Comparison of ENCODE assay signal across 9 cellular contexts in genomic region chr1:58858344-58858673, GRCh38.
A peak's percentile ranks its signal among the peaks of the same experiment; 100 is the strongest.
DNase-seq lines count a peak whose midpoint lies in the region; ATAC-seq, FAIRE-seq and TF ChIP-seq lines count a peak whose summit lies in the region.
"Had no signal": no experiment of that assay in that cellular context is flagged by ENCODE, and none has a peak within 500 bp of the region (broad histone marks: within the 10 kb centered on the region; RNA-seq: fewer than 3 reads in every experiment).

No MANE protein-coding gene starts in this region.

- H3K4me1 ChIP-seq in OCI-LY7 (ENCODE audit: insufficient read depth, low read length, poor library complexity, severe bottlenecking) (peaks cover 16% of the 10 kb centered on the region), hepatocyte (ENCODE audit: insufficient read depth) (peaks cover 15% of the 10 kb centered on the region), ovary (ENCODE audit: insufficient read depth) (peaks cover 9% of the 10 kb centered on the region), heart left ventricle (peaks cover 0 to 30% (median 0%) of the 10 kb centered on the region in 12 donors)

- TF ChIP-seq POLR2A in ovary (IDR thresholded peaks at IDR 0.05) (no peak), heart left ventricle (IDR thresholded peaks at IDR 0.05) (no peak)

- POLR2A ChIA-PET in OCI-LY7 (lab: Charles Lee), result interaction anchor here (0.8 kb wide), 1 partner anchor 110 kb away, joined by 9 read pairs; no protein-coding TSS in a partner anchor

- H2AFZ ChIP-seq in OCI-LY7 (ENCODE audit: low read length) (peak overlapping the region; percentile 63; the same call in 1 of the 2 replicates), hepatocyte (no peak overlapping the region)

- H3K27ac ChIP-seq in OCI-LY7 (ENCODE audit: low read depth, low read length, poor library complexity, severe bottlenecking), result peak overlapping the region; percentile 18
- peak overlapping the region; percentile 58 for H3K27ac ChIP-seq in hepatocyte
- H3K27ac ChIP-seq in ovary, result no peak overlapping the region
- no peak overlapping the region for H3K27ac ChIP-seq in heart left ventricle

- H3K27me3 ChIP-seq in hepatocyte (no peaks in the 10 kb centered on the region), ovary (no peaks in the 10 kb centered on the region), heart left ventricle (no peaks in the 10 kb centered on the region)

- BruUV-seq in OCI-LY7 (replicated peaks; lab: Mats Ljungman, UMichigan), result no TSS peak

- H3K36me3 ChIP-seq in OCI-LY7 (ENCODE audit: insufficient read depth, low read length) (no peaks in the 10 kb centered on the region), hepatocyte (replicated peaks; ENCODE audit: insufficient read depth, low read depth) (no peaks in the 10 kb centered on the region), ovary (no peaks in the 10 kb centered on the region), heart left ventricle (no peaks in the 10 kb centered on the region)

- CTCF ChIA-PET in OCI-LY7 (lab: Charles Lee; ENCODE audit: unreplicated experiment), result no interaction called here

- H3K9me3 ChIP-seq in OCI-LY7 (ENCODE audit: low read length) (0 out of 2 replicates have a peak, but pooled peaks cover 2% of the 10 kb centered on the region), hepatocyte (ENCODE audit: low read depth) (no peaks in the 10 kb centered on the region), ovary (no peaks in the 10 kb centered on the region), heart left ventricle (no peaks in the 10 kb centered on the region)

- intact Hi-C loops in OCI-LY7 (cut with micrococcal nuclease; ENCODE audit: unreplicated experiment), result no loop called here
- intact Hi-C loops in Right ventricle myocardium inferior (cut with DNase I), result no loop called here
- intact Hi-C loops in ovary (cut with DNase I), result no loop called here
- intact Hi-C loops in heart left ventricle (cut with DNase I), result no loop called here

- H3K79me2 ChIP-seq in OCI-LY7 (ENCODE audit: insufficient read depth, low read depth, low read length), result no peaks in the 10 kb centered on the region
- no peaks in the 10 kb centered on the region for H3K79me2 ChIP-seq in hepatocyte

- H4K20me1 ChIP-seq in OCI-LY7 (ENCODE audit: insufficient read depth, low read length), result no peaks in the 10 kb centered on the region
- no peaks in the 10 kb centered on the region for H4K20me1 ChIP-seq in hepatocyte (ENCODE audit: insufficient read depth, poor library complexity, severe bottlenecking)

- FAIRE-seq in GM19239 (lab: Jason Lieb, UNC), result no peak

- DNase-seq in DMS53 treated with DMSO at 0.1 percent for 48 hours (lab: John Stamatoyannopoulos, UW; ENCODE audit: unreplicated experiment), result peak; percentile 54
- peak; percentile 64 for DNase-seq in OCI-LY7 (ENCODE audit: low spot score)
- no peak for DNase-seq in hepatocyte (ENCODE audit: low spot score)
- DNase-seq in Right ventricle myocardium inferior (ENCODE audit: missing footprints), result no peak
- DNase-seq in ovary, result no peak
- DNase-seq in GM19239 (ENCODE audit: insufficient read length, low spot score), result no peak
- no peak for DNase-seq in heart left ventricle
- DNase-seq: NCI-H1092 had no signal

- H3K4me2 ChIP-seq in OCI-LY7 (ENCODE audit: low read length), result peak overlapping the region; percentile 21
- H3K4me2 ChIP-seq in hepatocyte, result no peak overlapping the region

- WGBS in hepatocyte (ENCODE audit: low lambda C conversion rate, missing lambda C conversion rate), result 48% methylated on average over 2 of the region's 2 CpGs
- 45 to 69% (median 65%) methylated on average over 2 of the region's 2 CpGs for WGBS in ovary, 3 donors
- WGBS in heart left ventricle, 4 donors, result 77 to 94% (median 82%) methylated on average over 2 of the region's 2 CpGs

- H3K4me3 ChIP-seq in OCI-LY7 (ENCODE audit: low read depth, low read length, poor library complexity, severe bottlenecking) (no peak overlapping the region), hepatocyte (no peak overlapping the region), ovary (no peak overlapping the region), heart left ventricle (no peak overlapping the region)

- TF ChIP-seq CTCF in OCI-LY7 (conservative IDR thresholded peaks at IDR 0.05; ENCODE audit: low read length) (no peak), hepatocyte (IDR thresholded peaks at IDR 0.05; ENCODE audit: poor library complexity) (no peak), ovary (IDR thresholded peaks at IDR 0.05) (no peak), heart left ventricle (IDR thresholded peaks at IDR 0.05) (no peak)

- peak; percentile 7 for ATAC-seq in GM21786 (IDR thresholded peaks at IDR 0.05; ENCODE audit: unreplicated experiment)
- ATAC-seq in Right ventricle myocardium inferior, result no peak
- no peak for ATAC-seq in heart left ventricle

- no peak for TF ChIP-seq EP300 in ovary (IDR thresholded peaks at IDR 0.05)

- no peaks in the 10 kb centered on the region for H3K9me2 ChIP-seq in OCI-LY7 (ENCODE audit: insufficient read depth, low read length)
- H3K9me2 ChIP-seq in hepatocyte (replicated peaks; ENCODE audit: insufficient read depth), result no peaks in the 10 kb centered on the region

Comparison
In these comparisons a context has a peak if more than half of its experiments do, and no peak if none do; other contexts are left out.
1. DNase-seq: peak in DMS53 treated with DMSO at 0.1 percent for 48 hours (single experiment) and OCI-LY7 (single experiment); none in hepatocyte (single experiment), Right ventricle myocardium inferior (single experiment), ovary (0 of 5), GM19239 (single experiment) and heart left ventricle (0 of 5).
2. H3K27ac ChIP-seq: peak in OCI-LY7 (single experiment) and hepatocyte (single experiment); none in ovary (0 of 2) and heart left ventricle (0 of 12).